ENCODE assay signal across 12 cellular contexts in genomic region chr4:70559924-70560323, GRCh38. TPM values are rescaled to one million over a fixed set of nuclear protein-coding genes. Genes with fewer than 3 reads are reported as not detected.
DNase-seq lines count a peak whose midpoint lies in the region; ATAC-seq, FAIRE-seq and TF ChIP-seq lines count a peak whose summit lies in the region.
"Had no signal": no experiment of that assay in that cellular context is flagged by ENCODE, and none has a peak within 500 bp of the region (broad histone marks: within the 10 kb centered on the region; RNA-seq: fewer than 3 reads in every experiment).

No MANE protein-coding gene starts in this region.

- H3K27me3 ChIP-seq in HepG2 (ENCODE audit: control insufficient read depth in 1 of 2, insufficient read depth in 2 of 2, low read length in 2 of 2) (no peaks in the 10 kb centered on the region), smooth muscle cell (ENCODE audit: low read depth) (no peaks in the 10 kb centered on the region)
- H3K27me3 ChIP-seq: BLaER1 treated with 17β-estradiol and CSF1 and Interleukin-3, amounts not matched to agents 10 nM and 100 nM had no signal

- H3K79me2 ChIP-seq in HepG2 (ENCODE audit: insufficient read depth, low read length) = no peaks in the 10 kb centered on the region
- no peaks in the 10 kb centered on the region for H3K79me2 ChIP-seq in smooth muscle cell (ENCODE audit: low read depth)

- H2AFZ ChIP-seq in HepG2 (ENCODE audit: low read length) (no peak overlapping the region), smooth muscle cell (ENCODE audit: low read depth) (no peak overlapping the region)

- H4K20me1 ChIP-seq in HepG2 (ENCODE audit: insufficient read depth, low read length) = no peaks in the 10 kb centered on the region
- no peaks in the 10 kb centered on the region for H4K20me1 ChIP-seq in smooth muscle cell (ENCODE audit: low read depth)
- H4K20me1 ChIP-seq: BLaER1 treated with 17β-estradiol and CSF1 and Interleukin-3, amounts not matched to agents 10 nM and 100 nM had no signal

- intact Hi-C loops in HepG2 (cut with micrococcal nuclease; ENCODE audit: unreplicated experiment) = loop anchor here (1.0 to 5.0 kb wide), 4 partner anchors 679 to 1243 kb away; no protein-coding TSS in a partner anchor

- in situ Hi-C loops in HepG2 (cut with HindIII; ENCODE audit: extremely low pct_ligation_motif_present, low pct_unique_long_range_greater_than_20kb) = no loop called here

- TF ChIP-seq CTCF in HEK293 (tag by site-specific recombination; IDR thresholded peaks at IDR 0.05) (no peak), choroid plexus epithelial cell (conservative IDR thresholded peaks at IDR 0.05; ENCODE audit: low read depth, low read length) (no peak), HepG2 (CRISPR knock-in tag; IDR thresholded peaks at IDR 0.05) (no peak), smooth muscle cell (IDR thresholded peaks at IDR 0.05; ENCODE audit: borderline replicate concordance, insufficient read depth, poor library complexity, severe bottlenecking) (no peak)

- H3K4me2 ChIP-seq in HepG2 (ENCODE audit: low read depth, low read length) (no peak overlapping the region), smooth muscle cell (no peak overlapping the region)
- H3K4me2 ChIP-seq: BLaER1 treated with 17β-estradiol and CSF1 and Interleukin-3, amounts not matched to agents 10 nM and 100 nM had no signal

- DNase-seq in choroid plexus epithelial cell (ENCODE audit: low read depth) = peak; percentile 17
- DNase-seq in HepG2 (ENCODE audit: low spot score) = peak; percentile 84
- DNase-seq in NCI-H1105 treated with DMSO at 0.1 percent for 48 hours (lab: John Stamatoyannopoulos, UW) = no peak
- no peak for DNase-seq in smooth muscle cell (lab: John Stamatoyannopoulos, UW; ENCODE audit: unreplicated experiment)
- DNase-seq: DMS79 treated with DMSO at 0.1 percent for 48 hours had no signal

- no peak overlapping the region for H3K4me3 ChIP-seq in HEK293 (ENCODE audit: low read depth, low read length)
- no peak overlapping the region for H3K4me3 ChIP-seq in choroid plexus epithelial cell (ENCODE audit: low read depth, low read length)
- H3K4me3 ChIP-seq in HepG2 (replicated peaks in 1 of 3; ENCODE audit: insufficient read depth in 1 of 3, low read depth in 2 of 3, low read length in 3 of 3) = no peak overlapping the region
- H3K4me3 ChIP-seq in smooth muscle cell = no peak overlapping the region
- H3K4me3 ChIP-seq: BLaER1 treated with 17β-estradiol and CSF1 and Interleukin-3, amounts not matched to agents 10 nM and 100 nM had no signal

- ATAC-seq in HepG2 (peak; percentile 56; the same call in 2 of the 3 replicates), GM21515 (IDR thresholded peaks at IDR 0.05; ENCODE audit: unreplicated experiment) (no peak), HG03095 (IDR thresholded peaks at IDR 0.05; ENCODE audit: unreplicated experiment) (no peak)

- H3K27ac ChIP-seq in HEK293 (ENCODE audit: extremely low read depth, low read depth, low read length) (no peak overlapping the region), HepG2 (ENCODE audit: extremely low read length, insufficient read depth, low read length) (no peak overlapping the region), smooth muscle cell (ENCODE audit: low read depth) (no peak overlapping the region)
- H3K27ac ChIP-seq: BLaER1 treated with 17β-estradiol and CSF1 and Interleukin-3, amounts not matched to agents 10 nM and 100 nM had no signal

- no peaks in the 10 kb centered on the region for H3K4me1 ChIP-seq in HEK293 (ENCODE audit: control insufficient read depth, insufficient read depth, low read length)
- peaks cover 29% of the 10 kb centered on the region for H3K4me1 ChIP-seq in HepG2 (ENCODE audit: insufficient read depth, low read length)
- H3K4me1 ChIP-seq in smooth muscle cell (ENCODE audit: low read depth) = no peaks in the 10 kb centered on the region

- no peak for TF ChIP-seq POLR2A in HepG2 (IDR thresholded peaks at IDR 0.05; ENCODE audit: insufficient read depth in 1 of 2, low read depth in 2 of 2, low read length in 2 of 2)

- H3K36me3 ChIP-seq in HEK293 (ENCODE audit: control insufficient read depth in 2 of 2, insufficient read depth in 1 of 2, low read length in 2 of 2) (no peaks in the 10 kb centered on the region), HepG2 (replicated peaks in 1 of 2; ENCODE audit: control insufficient read depth in 1 of 2, insufficient read depth in 2 of 2, low read length in 2 of 2) (no peaks in the 10 kb centered on the region), smooth muscle cell (ENCODE audit: low read depth) (no peaks in the 10 kb centered on the region)
- H3K36me3 ChIP-seq: BLaER1 treated with 17β-estradiol and CSF1 and Interleukin-3, amounts not matched to agents 10 nM and 100 nM had no signal

- no peaks in the 10 kb centered on the region for H3F3A ChIP-seq in smooth muscle cell (ENCODE audit: low read depth)

- no peak overlapping the region for H3K9ac ChIP-seq in HepG2 (ENCODE audit: insufficient read depth, low read depth, low read length)
- no peak overlapping the region for H3K9ac ChIP-seq in smooth muscle cell (ENCODE audit: low read depth)
- H3K9ac ChIP-seq: BLaER1 treated with 17β-estradiol and CSF1 and Interleukin-3, amounts not matched to agents 10 nM and 100 nM had no signal

- CTCF ChIA-PET in HEK293 (lab: Yijun Ruan, JAX) = interaction anchor here (0.6 to 1.3 kb wide), 8 partner anchors 55 to 775 kb away, joined by 3 to 6 read pairs (median 4); no protein-coding TSS in a partner anchor
- CTCF ChIA-PET in HepG2 (lab: Yijun Ruan, JAX; ENCODE audit: low intra/inter-chr PET ratio, low total read pairs) = interaction anchor here (2.3 kb wide), 1 partner anchor 870 kb away, joined by 11 read pairs; no protein-coding TSS in a partner anchor

- no peaks in the 10 kb centered on the region for H3K9me3 ChIP-seq in HEK293 (ENCODE audit: control insufficient read depth, insufficient read depth, low read depth, low read length)
- peaks cover 8% of the 10 kb centered on the region; the same call in 1 of the 2 replicates for H3K9me3 ChIP-seq in HepG2 (ENCODE audit: low read length)
- no peaks in the 10 kb centered on the region for H3K9me3 ChIP-seq in smooth muscle cell (replicated peaks; ENCODE audit: low read depth)
- H3K9me3 ChIP-seq: BLaER1 treated with 17β-estradiol and CSF1 and Interleukin-3, amounts not matched to agents 10 nM and 100 nM had no signal

- BruUV-seq in HepG2 (replicated peaks; lab: Mats Ljungman, UMichigan) = no TSS peak

- no peak for TF ChIP-seq RAD21 in HepG2 (CRISPR knock-in tag; IDR thresholded peaks at IDR 0.05)

- peak; percentile 68 for FAIRE-seq in HepG2 (lab: Jason Lieb, UNC)

- POLR2A ChIA-PET in HEK293 (lab: Yijun Ruan, JAX) (no interaction called here), HepG2 (lab: Yijun Ruan, JAX) (no interaction called here)

- WGBS in HepG2 (ENCODE audit: low lambda C conversion rate) = 6% methylated on average over 1 of the region's 1 CpG
- 59% methylated on average over 1 of the region's 1 CpG for WGBS in smooth muscle cell (ENCODE audit: low lambda C conversion rate)

- TF ChIP-seq EP300 in HepG2 (IDR thresholded peaks at IDR 0.05; ENCODE audit: low read depth in 2 of 2, low read length in 2 of 2) = peak in 1 of 2 experiments; percentile 51; a peak in 2 of 4 replicates
- no peak; the same call in 1 of the 2 replicates for TF ChIP-seq EP300 in HepG2 (CRISPR knock-in tag; IDR thresholded peaks at IDR 0.05; ENCODE audit: borderline replicate concordance)

RNA-seq across cellular contexts. Expression of gene AMBN, which starts 32.1 kb away (rescaled TPM):
- total RNA-seq in HepG2 (2016; rRNA removed; fragmentation: Illumina TruSeq; extraction: Trizol) = not detected in 2 replicates
- total RNA-seq in HepG2 (2016; cell fraction: cytosol; rRNA removed; fragmentation: Illumina TruSeq; extraction: Trizol; ENCODE audit: low read depth) = not detected in 2 replicates
- not detected in 2 replicates for total RNA-seq in HepG2 (2016; cell fraction: insoluble cytoplasmic fraction; rRNA removed; fragmentation: Illumina TruSeq; extraction: Trizol)
- total RNA-seq in HepG2 (2016; cell fraction: membrane; rRNA removed; fragmentation: Illumina TruSeq; extraction: Trizol) = not detected in 2 replicates
- not detected in 2 replicates for total RNA-seq in HepG2 (2016; cell fraction: nucleus; rRNA removed; fragmentation: Illumina TruSeq; extraction: Trizol)
- not detected in 2 replicates for polyA plus RNA-seq in HepG2 (2011; rRNA removed)
- polyA plus RNA-seq in HepG2 (2011; cell fraction: cytosol; rRNA removed) = not detected in 2 replicates
- not detected in 2 replicates for polyA plus RNA-seq in HepG2 (2011; cell fraction: nucleus; rRNA removed)
- not detected in 2 replicates for polyA plus RNA-seq in HepG2 (2012)
- not detected in 2 replicates for polyA plus RNA-seq in HepG2 (2016; cell fraction: cytosol; fragmentation: Illumina TruSeq; extraction: Trizol; ENCODE audit: low read depth)
- not detected in 2 replicates for polyA plus RNA-seq in HepG2 (2016; cell fraction: insoluble cytoplasmic fraction; fragmentation: Illumina TruSeq; extraction: Trizol; ENCODE audit: low read depth)
- not detected in 2 replicates for polyA plus RNA-seq in HepG2 (2016; cell fraction: membrane; fragmentation: Illumina TruSeq; extraction: Trizol; ENCODE audit: low read depth)
- not detected in 2 replicates for polyA plus RNA-seq in HepG2 (2016; cell fraction: nucleus; fragmentation: Illumina TruSeq; extraction: Trizol; ENCODE audit: insufficient read depth, low read depth)
- polyA minus RNA-seq in HepG2 (2011; rRNA and poly(A)+ RNA removed; ENCODE audit: low replicate concordance) = not detected in 2 replicates
- polyA minus RNA-seq in HepG2 (2011; cell fraction: cytosol; rRNA and poly(A)+ RNA removed) = not detected in 2 replicates
- polyA minus RNA-seq in HepG2 (2011; cell fraction: nucleus; rRNA and poly(A)+ RNA removed) = not detected in 2 replicates
- total RNA-seq in smooth muscle cell = not detected in 2 replicates
- not detected in 2 replicates for polyA plus RNA-seq in smooth muscle cell
- total RNA-seq: CD4-positive, CD25-positive, alpha-beta regulatory T cell; HT1080 had no signal
- polyA plus RNA-seq: CD4-positive, CD25-positive, alpha-beta regulatory T cell had no signal

RNA-seq across cellular contexts. Expression of gene AMTN, which starts 41.6 kb away (rescaled TPM):
- total RNA-seq in HepG2 (2016; rRNA removed; fragmentation: Illumina TruSeq; extraction: Trizol) = 0.15 TPM in 1 of 2 replicates, not detected in the other
- total RNA-seq in HepG2 (2016; cell fraction: cytosol; rRNA removed; fragmentation: Illumina TruSeq; extraction: Trizol; ENCODE audit: low read depth) = not detected in 2 replicates
- not detected in 2 replicates for total RNA-seq in HepG2 (2016; cell fraction: insoluble cytoplasmic fraction; rRNA removed; fragmentation: Illumina TruSeq; extraction: Trizol)
- not detected in 2 replicates for total RNA-seq in HepG2 (2016; cell fraction: membrane; rRNA removed; fragmentation: Illumina TruSeq; extraction: Trizol)
- not detected in 2 replicates for total RNA-seq in HepG2 (2016; cell fraction: nucleus; rRNA removed; fragmentation: Illumina TruSeq; extraction: Trizol)
- polyA plus RNA-seq in HepG2 (2011; rRNA removed) = not detected in 2 replicates
- not detected in 2 replicates for polyA plus RNA-seq in HepG2 (2011; cell fraction: cytosol; rRNA removed)
- not detected in 2 replicates for polyA plus RNA-seq in HepG2 (2011; cell fraction: nucleus; rRNA removed)
- polyA plus RNA-seq in HepG2 (2012) = not detected in 2 replicates
- polyA plus RNA-seq in HepG2 (2016; cell fraction: cytosol; fragmentation: Illumina TruSeq; extraction: Trizol; ENCODE audit: low read depth) = not detected in 2 replicates
- not detected in 2 replicates for polyA plus RNA-seq in HepG2 (2016; cell fraction: insoluble cytoplasmic fraction; fragmentation: Illumina TruSeq; extraction: Trizol; ENCODE audit: low read depth)
- not detected in 2 replicates for polyA plus RNA-seq in HepG2 (2016; cell fraction: membrane; fragmentation: Illumina TruSeq; extraction: Trizol; ENCODE audit: low read depth)
- not detected in 2 replicates for polyA plus RNA-seq in HepG2 (2016; cell fraction: nucleus; fragmentation: Illumina TruSeq; extraction: Trizol; ENCODE audit: insufficient read depth, low read depth)
- not detected in 2 replicates for polyA minus RNA-seq in HepG2 (2011; rRNA and poly(A)+ RNA removed; ENCODE audit: low replicate concordance)
- polyA minus RNA-seq in HepG2 (2011; cell fraction: cytosol; rRNA and poly(A)+ RNA removed) = not detected in 2 replicates
- not detected in 2 replicates for polyA minus RNA-seq in HepG2 (2011; cell fraction: nucleus; rRNA and poly(A)+ RNA removed)
- not detected in 2 replicates for total RNA-seq in smooth muscle cell
- polyA plus RNA-seq in smooth muscle cell = 0.61 and 1.4 TPM in 2 replicates
- total RNA-seq: A673; CD4-positive, CD25-positive, alpha-beta regulatory T cell had no signal
- polyA plus RNA-seq: CD4-positive, CD25-positive, alpha-beta regulatory T cell had no signal

Comparison
In these comparisons a context has a peak if more than half of its experiments do, and no peak if none do; other contexts are left out.
1. DNase-seq: peak in choroid plexus epithelial cell (single experiment) and HepG2 (single experiment); none in NCI-H1105 treated with DMSO at 0.1 percent for 48 hours (single experiment) and smooth muscle cell (single experiment).
2. Of the 63 proteins assayed by ChIP-seq in both HepG2 and HEK293: peak only in HepG2: none; only in HEK293: SETDB1; in both: none; in neither: 62.